In genomic region chr2:211387734-211388133, GRCh38 we compare ENCODE assay signal across 33 cellular contexts.
"Had no signal": no experiment of that assay in that cellular context is flagged by ENCODE, and none has a peak within 500 bp of the region (broad histone marks: within the 10 kb centered on the region; RNA-seq: fewer than 3 reads in every experiment).

No MANE protein-coding gene starts in this region.

- DNase-seq: activated CD4-positive, alpha-beta T cell treated with anti-CD3 and anti-CD28 coated beads, Interleukin-2, amount 10 ng/mL, durations not matched to agents 24 days and 14 days; activated CD4-positive, alpha-beta T cell treated with anti-CD3 and anti-CD28 coated beads, Interleukin-2, amount 50 U/mL, for 48 hours; activated CD8-positive, alpha-beta T cell treated with anti-CD3 and anti-CD28 coated beads, Interleukin-2, amount 10 ng/mL, durations not matched to agents 7 days and 5 days; activated gamma-delta T cell; activated naive CD4-positive, alpha-beta T cell treated with Interleukin-2 at 50 U/mL for 16 hours; activated naive CD8-positive, alpha-beta T cell treated with anti-CD3 and anti-CD28 coated beads, Interleukin-2, amount 10 ng/mL, durations not matched to agents 7 days and 5 days; activated T-cell treated with anti-CD3 and anti-CD28 coated beads, Interleukin-2, amount 50 U/mL, for 24 hours; amygdala; colonic mucosa; Kasumi-1; KG1; MG63; NCI-H1048; NCI-H1436 treated with DMSO at 0.1 percent for 48 hours; NCI-H1694 treated with DMSO at 0.1 percent for 48 hours; NCI-H2029 treated with DMSO at 0.1 percent for 48 hours; NCI-H2107; NCI-H2171; NCI-H446; NCI-H510A treated with DMSO at 0.1 percent for 48 hours; NCI-H69; NCI-H82; PC-9; Right ventricle myocardium superior; SW 1271; T1000 had no signal

- H3K4me1 ChIP-seq: ascending aorta, colonic mucosa had no signal

- H3K36me3 Mint-ChIP-seq: activated naive CD4-positive, alpha-beta T cell treated with anti-CD3 and anti-CD28 coated beads, Interleukin-2, amount 50 U/mL, for 24 hours; activated naive CD8-positive, alpha-beta T cell treated with anti-CD3 and anti-CD28 coated beads, Interleukin-2, amount 10 ng/mL, durations not matched to agents 7 days and 5 days; IgD-negative memory B cell had no signal

- H3K27ac Mint-ChIP-seq: activated CD4-positive, alpha-beta T cell treated with anti-CD3 and anti-CD28 coated beads, Interleukin-2, amount 10 ng/mL, durations not matched to agents 24 days and 14 days; activated CD8-positive, alpha-beta T cell treated with anti-CD3 and anti-CD28 coated beads, Interleukin-2, amount 10 ng/mL, durations not matched to agents 7 days and 5 days; activated naive CD4-positive, alpha-beta T cell treated with anti-CD3 and anti-CD28 coated beads, Interleukin-2, amount 50 U/mL, for 24 hours; activated naive CD8-positive, alpha-beta T cell treated with anti-CD3 and anti-CD28 coated beads, Interleukin-2, amount 10 ng/mL, durations not matched to agents 7 days and 5 days; activated T-cell treated with anti-CD3 and anti-CD28 coated beads, Interleukin-2, amount 50 U/mL, for 24 hours; activated T-helper 2 cell treated with anti-CD3 and anti-CD28 coated beads, Interferon-gamma antibody, Interleukin-2, Interleukin-4, amounts not matched to agents 10 μg/mL and 5 μg/mL and 100 μg/mL, durations not matched to agents 14 hours and 24 hours and 36 hours; IgD-negative memory B cell had no signal

- H3K36me3 ChIP-seq: cardiac muscle cell, colonic mucosa, MG63 had no signal

- H3K27me3 Mint-ChIP-seq: activated CD4-positive, alpha-beta T cell treated with anti-CD3 and anti-CD28 coated beads, Interleukin-2, amount 10 ng/mL, durations not matched to agents 24 days and 14 days; activated naive CD4-positive, alpha-beta T cell treated with anti-CD3 and anti-CD28 coated beads, Interleukin-2, amount 50 U/mL, for 24 hours; activated naive CD8-positive, alpha-beta T cell treated with anti-CD3 and anti-CD28 coated beads, Interleukin-2, amount 10 ng/mL, durations not matched to agents 7 days and 5 days; activated T-cell treated with anti-CD3 and anti-CD28 coated beads, Interleukin-2, amount 50 U/mL, for 24 hours; central memory CD8-positive, alpha-beta T cell; IgD-negative memory B cell had no signal

- H3K4me3 Mint-ChIP-seq: activated CD4-positive, alpha-beta T cell treated with anti-CD3 and anti-CD28 coated beads, Interleukin-2, amount 10 ng/mL, durations not matched to agents 24 days and 14 days; activated CD8-positive, alpha-beta T cell treated with anti-CD3 and anti-CD28 coated beads, Interleukin-2, amount 10 ng/mL, durations not matched to agents 7 days and 5 days; activated naive CD4-positive, alpha-beta T cell treated with anti-CD3 and anti-CD28 coated beads, Interleukin-2, amount 50 U/mL, for 24 hours; activated naive CD8-positive, alpha-beta T cell treated with anti-CD3 and anti-CD28 coated beads, Interleukin-2, amount 10 ng/mL, durations not matched to agents 7 days and 5 days; activated T-cell treated with anti-CD3 and anti-CD28 coated beads, Interleukin-2, amount 50 U/mL, for 24 hours; central memory CD8-positive, alpha-beta T cell; IgD-negative memory B cell had no signal

- FAIRE-seq: TTC549 had no signal

- H3K9me3 Mint-ChIP-seq: activated CD4-positive, alpha-beta T cell treated with anti-CD3 and anti-CD28 coated beads, Interleukin-2, amount 10 ng/mL, durations not matched to agents 24 days and 14 days; activated naive CD4-positive, alpha-beta T cell treated with anti-CD3 and anti-CD28 coated beads, Interleukin-2, amount 50 U/mL, for 24 hours; activated naive CD8-positive, alpha-beta T cell treated with anti-CD3 and anti-CD28 coated beads, Interleukin-2, amount 10 ng/mL, durations not matched to agents 7 days and 5 days; activated T-cell treated with anti-CD3 and anti-CD28 coated beads, Interleukin-2, amount 50 U/mL, for 24 hours; activated T-helper 2 cell treated with anti-CD3 and anti-CD28 coated beads, Interferon-gamma antibody, Interleukin-2, Interleukin-4, amounts not matched to agents 10 μg/mL and 5 μg/mL and 100 μg/mL, durations not matched to agents 14 hours and 24 hours and 36 hours; central memory CD8-positive, alpha-beta T cell had no signal

- H2AFZ ChIP-seq: PC-9 had no signal

- H3K27ac ChIP-seq: ascending aorta, cardiac muscle cell, colonic mucosa, PC-9 had no signal

- H3K27me3 ChIP-seq: ascending aorta, cardiac muscle cell, colonic mucosa, MG63 had no signal

- H3K9me3 ChIP-seq: ascending aorta, colonic mucosa, MG63 had no signal

- H3K4me2 ChIP-seq: PC-9 had no signal

- H3K4me1 Mint-ChIP-seq: activated CD4-positive, alpha-beta T cell treated with anti-CD3 and anti-CD28 coated beads, Interleukin-2, amount 10 ng/mL, durations not matched to agents 24 days and 14 days; activated naive CD4-positive, alpha-beta T cell treated with anti-CD3 and anti-CD28 coated beads, Interleukin-2, amount 50 U/mL, for 24 hours; activated naive CD8-positive, alpha-beta T cell treated with anti-CD3 and anti-CD28 coated beads, Interleukin-2, amount 10 ng/mL, durations not matched to agents 7 days and 5 days; central memory CD8-positive, alpha-beta T cell; IgD-negative memory B cell had no signal

- H3K4me3 ChIP-seq: ascending aorta, cardiac muscle cell, colonic mucosa, MG63, PC-9 had no signal
